1 cellular context compared by ENCODE assay signal in genomic region chr6:3455121-3455489, GRCh38.
TF ChIP-seq lines count a peak whose summit lies in the region.

No MANE protein-coding gene starts in this region.

TF ChIP-seq in HepG2, 621 proteins besides CTCF, POLR2A, EP300 and RAD21 (continued from another document):
- peak; percentile 57; the same call in 1 of the 2 replicates for TF ChIP-seq KIAA2018 (CRISPR knock-in tag; IDR thresholded peaks at IDR 0.05; ENCODE audit: borderline replicate concordance)
- no peak for TF ChIP-seq MYC (CRISPR knock-in tag; IDR thresholded peaks at IDR 0.05; ENCODE audit: borderline replicate concordance)
- 0 out of 2 replicates have a peak, but pooled peaks have one; percentile 11 for TF ChIP-seq MLX (CRISPR knock-in tag; IDR thresholded peaks at IDR 0.05)
- TF ChIP-seq ZNF30 (CRISPR knock-in tag; IDR thresholded peaks at IDR 0.05), result 0 out of 2 replicates have a peak, but pooled peaks have one; percentile 53
- TF ChIP-seq PATZ1 (CRISPR knock-in tag; IDR thresholded peaks at IDR 0.05), result no peak
- peak; percentile 30; the same call in 1 of the 2 replicates for TF ChIP-seq ARNTL (CRISPR knock-in tag; IDR thresholded peaks at IDR 0.05)
